ENCODE assay signal across 8 cellular contexts in the genomic region with DNA sequence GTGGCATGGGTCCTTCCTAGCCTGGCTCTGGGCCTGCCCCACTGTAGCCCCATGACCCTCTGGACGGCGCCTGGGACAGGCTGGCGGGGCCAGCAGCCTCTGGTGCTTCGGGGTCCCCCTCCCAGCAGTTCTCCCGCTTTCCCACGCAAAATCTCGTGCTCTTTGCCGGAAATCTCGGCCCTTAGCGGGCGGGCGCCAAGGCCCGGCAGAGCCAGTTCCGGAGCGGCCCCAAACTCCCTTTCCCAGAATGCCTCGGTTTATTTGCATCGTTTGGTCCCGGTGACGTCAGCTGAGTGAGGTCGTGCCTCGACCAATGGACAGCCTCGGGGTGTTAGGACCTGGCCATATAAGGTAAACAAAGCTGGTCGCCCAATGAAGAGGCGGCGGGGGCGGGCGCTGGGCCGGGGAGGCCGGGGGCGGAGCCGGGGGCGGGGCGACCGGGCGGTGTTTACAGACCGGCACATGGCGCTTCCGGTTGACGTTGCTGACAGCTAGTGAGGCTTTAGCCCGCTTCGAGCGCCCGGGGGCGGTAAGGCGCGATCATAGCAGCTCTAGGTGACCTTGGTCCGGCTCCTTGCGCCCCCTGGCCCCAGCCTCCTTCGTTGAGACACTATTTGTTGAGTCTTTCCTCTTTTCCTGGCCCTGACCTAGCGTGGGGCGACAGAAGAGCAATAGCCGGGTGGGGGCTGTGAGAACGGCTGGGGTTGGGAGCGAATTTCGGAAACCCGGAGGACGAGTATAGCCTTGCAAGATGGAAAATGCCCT. TPM values are rescaled to one million over a fixed set of nuclear protein-coding genes. Genes with fewer than 3 reads are reported as not detected.
DNase-seq lines count a peak whose midpoint lies in the region; FAIRE-seq and TF ChIP-seq lines count a peak whose summit lies in the region.

No MANE protein-coding gene starts in this region.

- peak overlapping the region; percentile 27 for H3K4ac ChIP-seq in H9 (ENCODE audit: low read depth, low read length)

- H3K27ac Mint-ChIP-seq in H9 (peak overlapping the region; percentile 100), neural crest cell (ENCODE audit: unreplicated experiment) (peak overlapping the region; percentile 99)

- H2AK5ac ChIP-seq in H9 (ENCODE audit: insufficient read length, low read length), result no peak overlapping the region

- H2BK5ac ChIP-seq in H9 (ENCODE audit: insufficient read length, low read length), result peak overlapping the region; percentile 93

- no peaks in the 10 kb centered on the region for H3K4me1 ChIP-seq in H9 (ENCODE audit: insufficient read depth, low read length)
- peaks cover 52% of the 10 kb centered on the region for H3K4me1 ChIP-seq in stomach smooth muscle (ENCODE audit: control insufficient read depth, insufficient read depth, low read length)

- peak; percentile 96 for FAIRE-seq in G401.6 (lab: Jason Lieb, UNC)

- H4K8ac ChIP-seq in H9 (replicated peaks; ENCODE audit: insufficient read length, low read depth, low read length), result no peak overlapping the region

- peaks cover 16% of the 10 kb centered on the region; the same call in 1 of the 2 replicates for H3K79me2 ChIP-seq in H9 (ENCODE audit: insufficient read depth, low read length)

- H4K20me1 ChIP-seq in H9 (ENCODE audit: control insufficient read depth, insufficient read depth, insufficient read length), result no peaks in the 10 kb centered on the region

- peak overlapping the region; percentile 15 for H4K5ac ChIP-seq in H9 (ENCODE audit: insufficient read length, low read depth, low read length)

- TF ChIP-seq CTCF in H9 (conservative IDR thresholded peaks at IDR 0.05) (peak; percentile 67), foreskin fibroblast (IDR thresholded peaks at IDR 0.05; ENCODE audit: low read depth, low read length) (peak; percentile 27), neural crest cell (conservative IDR thresholded peaks at IDR 0.05) (peak; percentile 42)

- peaks cover 12% of the 10 kb centered on the region for H3K23me2 ChIP-seq in H9 (ENCODE audit: insufficient read length, low read depth, low read length, poor library complexity, severe bottlenecking)

- no peak overlapping the region for H2AFZ ChIP-seq in H9 (ENCODE audit: low read length)

- H3K14ac ChIP-seq in H9 (ENCODE audit: insufficient read depth, low read length), result peak overlapping the region; percentile 95

- H3K36me3 Mint-ChIP-seq in H9 (ENCODE audit: insufficient read depth in 1 of 3, low read depth in 3 of 3), result peaks cover 0 to 2% (median 0%) of the 10 kb centered on the region in 3 experiments; a peak in 2 of 7 replicates
- no peaks in the 10 kb centered on the region for H3K36me3 Mint-ChIP-seq in neural crest cell (ENCODE audit: low read depth)

- no peaks in the 10 kb centered on the region for H3K27me3 ChIP-seq in H9 (ENCODE audit: insufficient read depth, low read length)
- no peaks in the 10 kb centered on the region for H3K27me3 ChIP-seq in stomach smooth muscle (ENCODE audit: control insufficient read depth in 1 of 2, insufficient read depth in 2 of 2, low read length in 2 of 2)

- H3K79me1 ChIP-seq in H9 (ENCODE audit: insufficient read depth, low read depth, low read length, poor library complexity, severe bottlenecking), result peaks cover 6% of the 10 kb centered on the region

- H3K27me3 Mint-ChIP-seq in H9 (ENCODE audit: low read depth), result peaks cover 1% of the 10 kb centered on the region; the same call in 1 of the 2 replicates
- H3K27me3 Mint-ChIP-seq in neural crest cell (ENCODE audit: low read depth), result no peaks in the 10 kb centered on the region

- peak overlapping the region; percentile 98 for H3K18ac ChIP-seq in H9 (ENCODE audit: insufficient read length, low read depth, low read length)

- H3K56ac ChIP-seq in H9 (ENCODE audit: insufficient read length, low read depth, low read length), result no peak overlapping the region

- H3K27ac ChIP-seq in H9 (ENCODE audit: insufficient read length, low read depth, low read length) (peak overlapping the region; percentile 97), stomach smooth muscle (ENCODE audit: low read length) (peak overlapping the region; percentile 99)

- no peak overlapping the region for H2BK15ac ChIP-seq in H9 (ENCODE audit: low read depth, low read length)

- no peak overlapping the region for H3K23ac ChIP-seq in H9 (ENCODE audit: insufficient read length, low read depth, low read length)

- DNase-seq in H9 (peak; percentile 100), M059J (ENCODE audit: low read depth) (peak; percentile 100), SHP77 (lab: John Stamatoyannopoulos, UW) (peak; percentile 100), activated gamma-delta T cell treated with Interleukin-2 at 50 U/mL for 16 hours (peak; percentile 98), foreskin fibroblast (peak; percentile 100), neural crest cell (ENCODE audit: low read depth, low spot score) (peak; percentile 95)

- peaks cover 0 to 2% of the 10 kb centered on the region in 2 donors for H3K36me3 ChIP-seq in stomach smooth muscle (ENCODE audit: control insufficient read depth in 2 of 2, insufficient read depth in 2 of 2, low read length in 2 of 2)

- H3K9me3 Mint-ChIP-seq in H9 (no peaks in the 10 kb centered on the region), neural crest cell (no peaks in the 10 kb centered on the region)

- WGBS in H9 (ENCODE audit: extremely low coverage, insufficient read length, low lambda C conversion rate), result no CpG with 5 or more reads among the region's 57 CpGs

- H3K9me3 ChIP-seq in H9 (ENCODE audit: control insufficient read depth, low read depth, low read length) (no peaks in the 10 kb centered on the region), stomach smooth muscle (ENCODE audit: control insufficient read depth in 2 of 2, low read length in 2 of 2) (no peaks in the 10 kb centered on the region)

- no peak overlapping the region for H4K91ac ChIP-seq in H9 (ENCODE audit: insufficient read length, low read depth, low read length)

- peak overlapping the region; percentile 67 to 71 for H3K4me3 ChIP-seq in foreskin fibroblast (ENCODE audit: low read depth in 1 of 2, low read length in 2 of 2)
- H3K4me3 ChIP-seq in stomach smooth muscle (ENCODE audit: low read length in 2 of 2), result peak overlapping the region; percentile 69 to 82

- H3K4me3 Mint-ChIP-seq in H9 (peak overlapping the region; percentile 86 to 93), neural crest cell (peak overlapping the region; percentile 93)

- peak overlapping the region; percentile 4 for H3T11ph ChIP-seq in H9 (ENCODE audit: low read length)

- H3K9ac ChIP-seq in H9 (ENCODE audit: extremely low read depth, insufficient read length, low read length), result peak overlapping the region; percentile 81
- H3K9ac ChIP-seq in stomach smooth muscle (ENCODE audit: low read length in 2 of 2), result peak overlapping the region; percentile 92 to 96

- H3K4me2 ChIP-seq in H9 (ENCODE audit: insufficient read depth, insufficient read length, low read length), result peak overlapping the region; percentile 58

- peak overlapping the region; percentile 32 for H2BK20ac ChIP-seq in H9 (ENCODE audit: low read depth, low read length, poor library complexity, severe bottlenecking)

- H3K4me1 Mint-ChIP-seq in H9 (peaks cover 31 to 41% of the 10 kb centered on the region in 2 experiments), neural crest cell (peaks cover 10% of the 10 kb centered on the region)

- H2BK12ac ChIP-seq in H9 (ENCODE audit: insufficient read length, low read depth, low read length), result no peak overlapping the region

- H2BK120ac ChIP-seq in H9 (ENCODE audit: low read depth, low read length, poor library complexity, severe bottlenecking), result peak overlapping the region; percentile 87

RNA-seq across cellular contexts. Expression of a gene that starts 1.5 kb away (rescaled TPM):
- total RNA-seq in H9 (2021) (80.9 and 81.7 TPM in 2 replicates), neural crest cell (14.8 and 17.6 TPM in 2 replicates)
- total RNA-seq in M059J (2014; rRNA removed; shearing (Covaris generic)), result 4.5 and 8.4 TPM in 2 replicates

RNA-seq across cellular contexts. Expression of a gene that starts 8.4 kb away (rescaled TPM):
- total RNA-seq in H9 (2021) (91.6 and 93.9 TPM in 2 replicates), neural crest cell (79.7 and 83.1 TPM in 2 replicates)
- 30.9 and 46.2 TPM in 2 replicates for total RNA-seq in M059J (2014; rRNA removed; shearing (Covaris generic))

Comparison
In these comparisons a context has a peak if more than half of its experiments do, and no peak if none do; other contexts are left out.
1. Peak in every context shown above with its lines: DNase-seq, H3K4me3 ChIP-seq and H3K27ac ChIP-seq.